Comparison of ENCODE assay signal across 1 cellular context in the genomic region with DNA sequence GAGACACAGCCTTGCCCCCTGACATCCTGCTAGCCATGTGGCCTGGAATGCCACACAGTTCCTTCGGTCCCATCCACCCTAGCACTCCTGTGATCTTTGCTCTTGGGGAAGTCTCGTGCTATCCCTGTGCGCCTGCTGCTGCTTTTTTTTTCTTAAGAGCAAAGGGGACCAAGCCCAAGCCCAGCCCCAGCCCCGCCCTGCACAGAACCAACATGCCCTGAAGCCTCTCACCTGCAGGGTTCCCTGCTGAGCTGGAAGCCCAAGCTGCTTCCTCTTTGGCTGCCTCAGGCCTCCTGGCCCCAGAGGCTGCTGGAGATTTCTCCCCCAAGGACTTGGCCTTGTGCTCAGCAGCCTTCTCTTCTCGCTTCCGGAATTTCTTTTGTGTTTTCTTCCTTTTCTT.
TF ChIP-seq lines count a peak whose summit lies in the region.

No MANE protein-coding gene starts in this region.

TF ChIP-seq in HCT116, 20 proteins besides CTCF, POLR2A, EP300 and RAD21:
- TF ChIP-seq EZH2phosphoT487 (IDR thresholded peaks at IDR 0.05; ENCODE audit: borderline replicate concordance) (no peak), POLR2AphosphoS5 (IDR thresholded peaks at IDR 0.05; ENCODE audit: low read depth, low read length) (no peak), ZNF274 (IDR thresholded peaks at IDR 0.05; ENCODE audit: low read depth, low read length) (no peak), FOSL1 (IDR thresholded peaks at IDR 0.05; ENCODE audit: low read depth) (no peak), SIN3A (IDR thresholded peaks at IDR 0.05; ENCODE audit: low read depth) (no peak), EGR1 (IDR thresholded peaks at IDR 0.05; ENCODE audit: low read depth) (no peak), JUND (IDR thresholded peaks at IDR 0.05) (no peak), CEBPB (IDR thresholded peaks at IDR 0.05; ENCODE audit: low read depth) (no peak), SRF (IDR thresholded peaks at IDR 0.05; ENCODE audit: low read depth) (no peak), TCF7L2 (IDR thresholded peaks at IDR 0.05; ENCODE audit: borderline replicate concordance, extremely low read depth, insufficient read depth, insufficient read length) (no peak), ELF1 (IDR thresholded peaks at IDR 0.05; ENCODE audit: borderline replicate concordance, low read depth) (no peak), ZFX (IDR thresholded peaks at IDR 0.05) (no peak), YY1 (IDR thresholded peaks at IDR 0.05; ENCODE audit: extremely low read depth, insufficient replicate concordance, low read depth, low read length) (no peak), SP1 (IDR thresholded peaks at IDR 0.05; ENCODE audit: low read depth) (no peak)
- TF ChIP-seq, protein P1, sequence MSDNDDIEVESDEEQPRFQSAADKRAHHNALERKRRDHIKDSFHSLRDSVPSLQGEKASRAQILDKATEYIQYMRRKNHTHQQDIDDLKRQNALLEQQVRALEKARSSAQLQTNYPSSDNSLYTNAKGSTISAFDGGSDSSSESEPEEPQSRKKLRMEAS (IDR thresholded peaks at IDR 0.05): no peak
- TF ChIP-seq, protein P2, sequence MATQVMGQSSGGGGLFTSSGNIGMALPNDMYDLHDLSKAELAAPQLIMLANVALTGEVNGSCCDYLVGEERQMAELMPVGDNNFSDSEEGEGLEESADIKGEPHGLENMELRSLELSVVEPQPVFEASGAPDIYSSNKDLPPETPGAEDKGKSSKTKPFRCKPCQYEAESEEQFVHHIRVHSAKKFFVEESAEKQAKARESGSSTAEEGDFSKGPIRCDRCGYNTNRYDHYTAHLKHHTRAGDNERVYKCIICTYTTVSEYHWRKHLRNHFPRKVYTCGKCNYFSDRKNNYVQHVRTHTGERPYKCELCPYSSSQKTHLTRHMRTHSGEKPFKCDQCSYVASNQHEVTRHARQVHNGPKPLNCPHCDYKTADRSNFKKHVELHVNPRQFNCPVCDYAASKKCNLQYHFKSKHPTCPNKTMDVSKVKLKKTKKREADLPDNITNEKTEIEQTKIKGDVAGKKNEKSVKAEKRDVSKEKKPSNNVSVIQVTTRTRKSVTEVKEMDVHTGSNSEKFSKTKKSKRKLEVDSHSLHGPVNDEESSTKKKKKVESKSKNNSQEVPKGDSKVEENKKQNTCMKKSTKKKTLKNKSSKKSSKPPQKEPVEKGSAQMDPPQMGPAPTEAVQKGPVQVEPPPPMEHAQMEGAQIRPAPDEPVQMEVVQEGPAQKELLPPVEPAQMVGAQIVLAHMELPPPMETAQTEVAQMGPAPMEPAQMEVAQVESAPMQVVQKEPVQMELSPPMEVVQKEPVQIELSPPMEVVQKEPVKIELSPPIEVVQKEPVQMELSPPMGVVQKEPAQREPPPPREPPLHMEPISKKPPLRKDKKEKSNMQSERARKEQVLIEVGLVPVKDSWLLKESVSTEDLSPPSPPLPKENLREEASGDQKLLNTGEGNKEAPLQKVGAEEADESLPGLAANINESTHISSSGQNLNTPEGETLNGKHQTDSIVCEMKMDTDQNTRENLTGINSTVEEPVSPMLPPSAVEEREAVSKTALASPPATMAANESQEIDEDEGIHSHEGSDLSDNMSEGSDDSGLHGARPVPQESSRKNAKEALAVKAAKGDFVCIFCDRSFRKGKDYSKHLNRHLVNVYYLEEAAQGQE (IDR thresholded peaks at IDR 0.05; ENCODE audit: low read depth): no peak
- TF ChIP-seq, protein P3, sequence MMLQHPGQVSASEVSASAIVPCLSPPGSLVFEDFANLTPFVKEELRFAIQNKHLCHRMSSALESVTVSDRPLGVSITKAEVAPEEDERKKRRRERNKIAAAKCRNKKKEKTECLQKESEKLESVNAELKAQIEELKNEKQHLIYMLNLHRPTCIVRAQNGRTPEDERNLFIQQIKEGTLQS (IDR thresholded peaks at IDR 0.05): no peak
- TF ChIP-seq, protein P4, sequence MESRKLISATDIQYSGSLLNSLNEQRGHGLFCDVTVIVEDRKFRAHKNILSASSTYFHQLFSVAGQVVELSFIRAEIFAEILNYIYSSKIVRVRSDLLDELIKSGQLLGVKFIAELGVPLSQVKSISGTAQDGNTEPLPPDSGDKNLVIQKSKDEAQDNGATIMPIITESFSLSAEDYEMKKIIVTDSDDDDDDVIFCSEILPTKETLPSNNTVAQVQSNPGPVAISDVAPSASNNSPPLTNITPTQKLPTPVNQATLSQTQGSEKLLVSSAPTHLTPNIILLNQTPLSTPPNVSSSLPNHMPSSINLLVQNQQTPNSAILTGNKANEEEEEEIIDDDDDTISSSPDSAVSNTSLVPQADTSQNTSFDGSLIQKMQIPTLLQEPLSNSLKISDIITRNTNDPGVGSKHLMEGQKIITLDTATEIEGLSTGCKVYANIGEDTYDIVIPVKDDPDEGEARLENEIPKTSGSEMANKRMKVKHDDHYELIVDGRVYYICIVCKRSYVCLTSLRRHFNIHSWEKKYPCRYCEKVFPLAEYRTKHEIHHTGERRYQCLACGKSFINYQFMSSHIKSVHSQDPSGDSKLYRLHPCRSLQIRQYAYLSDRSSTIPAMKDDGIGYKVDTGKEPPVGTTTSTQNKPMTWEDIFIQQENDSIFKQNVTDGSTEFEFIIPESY (IDR thresholded peaks at IDR 0.05; ENCODE audit: extremely low read depth, insufficient replicate concordance, low read length): no peak
